ENCODE assay signal across 8 cellular contexts in genomic region chr19:40718774-40719391, GRCh38. TPM values are rescaled to one million over a fixed set of nuclear protein-coding genes. Genes with fewer than 3 reads are reported as not detected.
DNase-seq lines count a peak whose midpoint lies in the region; ATAC-seq and TF ChIP-seq lines count a peak whose summit lies in the region.

No MANE protein-coding gene starts in this region.

- TF ChIP-seq CTCF in cardiac fibroblast (IDR thresholded peaks at IDR 0.05; ENCODE audit: low read depth, low read length) (no peak), kidney epithelial cell (IDR thresholded peaks at IDR 0.05; ENCODE audit: insufficient read depth, low read length, poor library complexity, severe bottlenecking) (no peak)

- no peak for DNase-seq in T-helper 1 cell
- DNase-seq in NCI-H748 (lab: John Stamatoyannopoulos, UW; ENCODE audit: unreplicated experiment): peak; percentile 59
- DNase-seq in cardiac fibroblast (ENCODE audit: low read depth in 2 of 2): peak; percentile 53 to 61
- DNase-seq in kidney epithelial cell (ENCODE audit: low read depth): no peak
- no peak for DNase-seq in activated CD4-positive, CD25-positive, alpha-beta regulatory T cell treated with anti-CD3 and anti-CD28 coated beads, Interleukin-2, amount 50 U/mL, for 72 hours

- H3K9me3 Mint-ChIP-seq in T-helper 1 cell treated with Interleukin-12 subunit alpha and Interleukin-12 subunit beta and Interleukin-4 antibody, amounts not matched to agents 30 μg/mL and 1 μg/mL, for 36 hours: no peaks in the 10 kb centered on the region
- no peaks in the 10 kb centered on the region for H3K9me3 Mint-ChIP-seq in stimulated activated naive CD8-positive, alpha-beta T cell treated with anti-CD3 and anti-CD28 coated beads, Interleukin-15, Interleukin-2, amounts not matched to agents 100 ng/mL and 50 ng/mL, for 24 hours

- H3K27me3 ChIP-seq in kidney epithelial cell (ENCODE audit: control insufficient read depth, insufficient read depth, low read length): no peaks in the 10 kb centered on the region

- H3K36me3 Mint-ChIP-seq in T-helper 1 cell treated with Interleukin-12 subunit alpha and Interleukin-12 subunit beta and Interleukin-4 antibody, amounts not matched to agents 30 μg/mL and 1 μg/mL, for 36 hours (ENCODE audit: low read depth): peaks cover 24% of the 10 kb centered on the region
- H3K36me3 Mint-ChIP-seq in stimulated activated naive CD8-positive, alpha-beta T cell treated with anti-CD3 and anti-CD28 coated beads, Interleukin-15, Interleukin-2, amounts not matched to agents 100 ng/mL and 50 ng/mL, for 24 hours (ENCODE audit: low read depth): peaks cover 13% of the 10 kb centered on the region

- H3K4me3 ChIP-seq in cardiac fibroblast (replicated peaks in 1 of 2; ENCODE audit: low read depth in 2 of 2, low read length in 2 of 2) (peak overlapping the region; percentile 61 to 92), kidney epithelial cell (ENCODE audit: low read depth, low read length) (peak overlapping the region; percentile 61)

- H3K4me3 Mint-ChIP-seq in T-helper 1 cell treated with Interleukin-12 subunit alpha and Interleukin-12 subunit beta and Interleukin-4 antibody, amounts not matched to agents 30 μg/mL and 1 μg/mL, for 36 hours: peak overlapping the region; percentile 90
- H3K4me3 Mint-ChIP-seq in stimulated activated naive CD8-positive, alpha-beta T cell treated with anti-CD3 and anti-CD28 coated beads, Interleukin-15, Interleukin-2, amounts not matched to agents 100 ng/mL and 50 ng/mL, for 24 hours: peak overlapping the region; percentile 86

- no peaks in the 10 kb centered on the region for H3K36me3 ChIP-seq in kidney epithelial cell (ENCODE audit: control insufficient read depth, insufficient read depth, low read length)

- H3K4me1 Mint-ChIP-seq in T-helper 1 cell treated with Interleukin-12 subunit alpha and Interleukin-12 subunit beta and Interleukin-4 antibody, amounts not matched to agents 30 μg/mL and 1 μg/mL, for 36 hours (ENCODE audit: low read depth): peaks cover 50% of the 10 kb centered on the region
- H3K4me1 Mint-ChIP-seq in stimulated activated naive CD8-positive, alpha-beta T cell treated with anti-CD3 and anti-CD28 coated beads, Interleukin-15, Interleukin-2, amounts not matched to agents 100 ng/mL and 50 ng/mL, for 24 hours (ENCODE audit: low read depth): peaks cover 75% of the 10 kb centered on the region

- no peak for ATAC-seq in GM18517 (IDR thresholded peaks at IDR 0.05; ENCODE audit: unreplicated experiment)

- no peak overlapping the region for H3K27ac Mint-ChIP-seq in T-helper 1 cell treated with Interleukin-12 subunit alpha and Interleukin-12 subunit beta and Interleukin-4 antibody, amounts not matched to agents 30 μg/mL and 1 μg/mL, for 36 hours
- no peak overlapping the region for H3K27ac Mint-ChIP-seq in stimulated activated naive CD8-positive, alpha-beta T cell treated with anti-CD3 and anti-CD28 coated beads, Interleukin-15, Interleukin-2, amounts not matched to agents 100 ng/mL and 50 ng/mL, for 24 hours

- no peaks in the 10 kb centered on the region for H3K27me3 Mint-ChIP-seq in T-helper 1 cell treated with Interleukin-12 subunit alpha and Interleukin-12 subunit beta and Interleukin-4 antibody, amounts not matched to agents 30 μg/mL and 1 μg/mL, for 36 hours (ENCODE audit: low read depth)
- H3K27me3 Mint-ChIP-seq in stimulated activated naive CD8-positive, alpha-beta T cell treated with anti-CD3 and anti-CD28 coated beads, Interleukin-15, Interleukin-2, amounts not matched to agents 100 ng/mL and 50 ng/mL, for 24 hours: no peaks in the 10 kb centered on the region

RNA-seq across cellular contexts. Expression of gene ITPKC, which starts 2.0 kb away (rescaled TPM):
- 25.8 and 40.2 TPM in 2 replicates for total RNA-seq in kidney epithelial cell

RNA-seq across cellular contexts. Expression of gene COQ8B, which starts 2.2 kb away (rescaled TPM):
- 20.0 and 30.4 TPM in 2 replicates for total RNA-seq in kidney epithelial cell

RNA-seq across cellular contexts. Expression of gene NUMBL, which starts 28.4 kb away (rescaled TPM):
- total RNA-seq in kidney epithelial cell: 12.6 and 20.0 TPM in 2 replicates

RNA-seq across cellular contexts. Expression of gene ACTMAP, which starts 31.4 kb away (rescaled TPM):
- total RNA-seq in kidney epithelial cell: 7.2 and 8.8 TPM in 2 replicates

RNA-seq across cellular contexts. Expression of gene SNRPA, which starts 32.1 kb away (rescaled TPM):
- total RNA-seq in kidney epithelial cell: 84.4 and 110 TPM in 2 replicates

Comparison
In these comparisons a context has a peak if more than half of its experiments do, and no peak if none do; other contexts are left out.
1. DNase-seq: peak in NCI-H748 (single experiment) and cardiac fibroblast (2 of 2); none in T-helper 1 cell (0 of 5), kidney epithelial cell (single experiment) and activated CD4-positive, CD25-positive, alpha-beta regulatory T cell treated with anti-CD3 and anti-CD28 coated beads, Interleukin-2, amount 50 U/mL, for 72 hours (single experiment).